ENCODE assay signal across 14 cellular contexts in the genomic region with DNA sequence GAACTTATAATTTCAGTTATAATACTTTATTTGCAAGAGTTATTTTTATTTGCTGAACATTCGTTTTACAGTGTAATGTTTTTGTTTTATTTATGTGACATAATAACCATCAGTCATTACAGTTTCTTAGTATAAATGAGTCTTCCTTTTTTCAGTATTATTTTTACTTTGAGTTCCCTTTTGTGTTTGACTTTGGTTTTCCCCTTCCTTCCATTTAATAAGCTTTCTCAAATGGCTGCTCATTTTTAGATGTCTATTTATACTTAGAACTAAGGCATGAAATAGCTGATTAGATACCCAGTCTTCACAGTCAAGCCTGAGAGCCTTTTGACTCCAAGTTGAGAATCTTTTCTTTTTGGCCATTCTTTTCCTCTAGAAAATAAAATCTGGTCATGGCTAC.
"Had no signal": no experiment of that assay in that cellular context is flagged by ENCODE, and none has a peak within 500 bp of the region (broad histone marks: within the 10 kb centered on the region; RNA-seq: fewer than 3 reads in every experiment).

No MANE protein-coding gene starts in this region.

- H3K27ac ChIP-seq: dorsolateral prefrontal cortex, parathyroid adenoma, tibial artery, uterus, VCaP had no signal

- H3K9me3 ChIP-seq: tibial artery, uterus had no signal

- H2AFZ ChIP-seq: parathyroid adenoma had no signal

- H3K36me3 ChIP-seq: tibial artery, uterus had no signal

- H3K79me2 ChIP-seq: parathyroid adenoma had no signal

- DNase-seq: activated CD4-positive, alpha-beta T cell treated with anti-CD3 and anti-CD28 coated beads for 4 hours; activated CD8-positive, alpha-beta memory T cell treated with anti-CD3 and anti-CD28 coated beads, Interleukin-2, amount 50 U/mL, for 48 hours; activated CD8-positive, alpha-beta T cell treated with anti-CD3 and anti-CD28 coated beads, Interleukin-2, amount 10 ng/mL, durations not matched to agents 7 days and 5 days; activated naive CD4-positive, alpha-beta T cell; aorta; dorsolateral prefrontal cortex; hippocampal formation; stimulated activated CD4-positive, alpha-beta T cell treated with anti-CD3 and anti-CD28 coated beads, Interleukin-4, amount 100 ng/mL, for 24 hours; tibial artery; uterus had no signal

- ATAC-seq: activated CD8-positive, alpha-beta T cell treated with anti-CD3 and anti-CD28 coated beads, Interleukin-2, amount 10 ng/mL, durations not matched to agents 7 days and 5 days had no signal

- H3K27me3 ChIP-seq: dorsolateral prefrontal cortex, tibial artery, uterus had no signal

- H3K4me3 ChIP-seq: dorsolateral prefrontal cortex, tibial artery, uterus had no signal

- H3K27ac Mint-ChIP-seq: activated CD8-positive, alpha-beta T cell treated with anti-CD3 and anti-CD28 coated beads, Interleukin-2, amount 10 ng/mL, durations not matched to agents 7 days and 5 days; activated T-helper 1 cell treated with anti-CD3 and anti-CD28 coated beads, Interleukin-12 subunit alpha, Interleukin-12 subunit beta, Interleukin-2, Interleukin-4 antibody, amounts not matched to agents 30 ng/mL and 10 ng/mL and 1 ng/mL, durations not matched to agents 14 hours and 24 hours and 36 hours; mesothelial cell of epicardium had no signal

- H3K4me3 Mint-ChIP-seq: activated CD8-positive, alpha-beta T cell treated with anti-CD3 and anti-CD28 coated beads, Interleukin-2, amount 10 ng/mL, durations not matched to agents 7 days and 5 days; activated T-helper 1 cell treated with anti-CD3 and anti-CD28 coated beads, Interleukin-12 subunit alpha, Interleukin-12 subunit beta, Interleukin-2, Interleukin-4 antibody, amounts not matched to agents 30 ng/mL and 10 ng/mL and 1 ng/mL, durations not matched to agents 14 hours and 24 hours and 36 hours; mesothelial cell of epicardium had no signal

- H3K4me1 ChIP-seq: parathyroid adenoma, tibial artery, uterus had no signal

- H3K9ac ChIP-seq: parathyroid adenoma had no signal
